8 cellular contexts compared by ENCODE assay signal in the genomic region with DNA sequence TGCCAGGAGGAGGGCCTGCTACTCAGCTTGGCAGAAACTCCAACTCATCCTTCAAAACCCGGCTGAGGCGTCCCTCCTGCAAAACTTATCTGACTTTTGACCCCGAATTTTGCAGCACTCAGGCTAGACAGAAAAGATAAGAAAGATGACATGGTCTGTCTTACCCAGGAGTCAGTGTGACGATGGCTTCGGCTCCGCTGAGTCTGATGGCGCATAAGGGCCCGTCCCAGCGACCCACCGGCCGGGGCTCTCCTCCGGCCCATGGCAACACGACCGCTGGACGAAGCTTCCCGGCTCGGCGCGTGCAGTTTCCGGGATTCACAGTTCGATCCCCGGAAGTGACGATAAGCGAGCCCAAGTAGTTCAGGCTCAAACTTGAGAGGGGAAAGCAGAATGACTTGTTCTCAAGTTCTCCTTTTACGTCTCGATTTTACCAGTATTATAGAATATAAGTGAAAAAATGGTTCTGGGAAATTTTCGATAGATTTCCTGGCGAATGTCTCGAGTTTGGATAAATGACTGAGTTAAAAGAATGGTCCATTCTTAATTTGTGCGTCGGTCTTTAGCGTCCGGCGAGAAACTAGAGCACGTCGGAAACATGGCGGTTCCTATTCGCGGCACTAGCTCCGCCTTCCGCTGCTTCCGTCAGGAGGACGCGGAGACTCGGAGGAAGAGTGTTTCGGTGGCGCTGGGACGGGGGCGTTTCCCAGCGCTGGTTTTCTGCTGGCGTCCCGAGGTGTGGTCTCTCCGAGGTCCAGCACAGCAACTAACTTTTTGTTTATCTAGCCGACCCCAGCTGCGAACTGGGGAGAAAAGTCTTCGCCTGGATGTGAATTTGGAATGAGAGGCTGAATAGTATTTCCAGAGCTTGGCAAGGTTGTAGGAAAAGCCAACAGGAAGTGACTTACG. TPM values are rescaled to one million over a fixed set of nuclear protein-coding genes. Genes with fewer than 3 reads are reported as not detected.
DNase-seq lines count a peak whose midpoint lies in the region; TF ChIP-seq lines count a peak whose summit lies in the region.

Gene LSG1 (minus strand): TSS at position 292 of the 909 bp plus-strand sequence. CDS start 29 bp downstream, at position 263.

- H3K4me1 Mint-ChIP-seq in nephron: peaks cover 10% of the 10 kb centered on the region
- H3K4me1 Mint-ChIP-seq in stimulated activated naive CD8-positive, alpha-beta T cell treated with anti-CD3 and anti-CD28 coated beads, Interleukin-15, Interleukin-2, amounts not matched to agents 100 ng/mL and 50 ng/mL, for 24 hours (ENCODE audit: low read depth): peaks cover 70% of the 10 kb centered on the region

- peaks cover 13% of the 10 kb centered on the region for H3K36me3 Mint-ChIP-seq in nephron (ENCODE audit: low read depth)
- peaks cover 24% of the 10 kb centered on the region for H3K36me3 Mint-ChIP-seq in stimulated activated naive CD8-positive, alpha-beta T cell treated with anti-CD3 and anti-CD28 coated beads, Interleukin-15, Interleukin-2, amounts not matched to agents 100 ng/mL and 50 ng/mL, for 24 hours (ENCODE audit: low read depth)

- H3K9me3 Mint-ChIP-seq in nephron: no peaks in the 10 kb centered on the region
- H3K9me3 Mint-ChIP-seq in stimulated activated naive CD8-positive, alpha-beta T cell treated with anti-CD3 and anti-CD28 coated beads, Interleukin-15, Interleukin-2, amounts not matched to agents 100 ng/mL and 50 ng/mL, for 24 hours: no peaks in the 10 kb centered on the region

- H3K36me3 ChIP-seq in H7 (replicated peaks; ENCODE audit: control insufficient read depth, insufficient read depth, low read length) (peaks cover 3% of the 10 kb centered on the region), MG63 (peaks cover 33% of the 10 kb centered on the region)

- peak within 1 kb of the TSS; percentile 97 for H3K4me3 Mint-ChIP-seq in nephron
- H3K4me3 Mint-ChIP-seq in stimulated activated naive CD8-positive, alpha-beta T cell treated with anti-CD3 and anti-CD28 coated beads, Interleukin-15, Interleukin-2, amounts not matched to agents 100 ng/mL and 50 ng/mL, for 24 hours: peak within 1 kb of the TSS; percentile 99

- H3K27me3 Mint-ChIP-seq in nephron (ENCODE audit: low read depth): peaks cover 20% of the 10 kb centered on the region
- peaks cover 3% of the 10 kb centered on the region for H3K27me3 Mint-ChIP-seq in stimulated activated naive CD8-positive, alpha-beta T cell treated with anti-CD3 and anti-CD28 coated beads, Interleukin-15, Interleukin-2, amounts not matched to agents 100 ng/mL and 50 ng/mL, for 24 hours

- H3K27ac Mint-ChIP-seq in nephron: peak within 1 kb of the TSS; percentile 100
- H3K27ac Mint-ChIP-seq in stimulated activated naive CD8-positive, alpha-beta T cell treated with anti-CD3 and anti-CD28 coated beads, Interleukin-15, Interleukin-2, amounts not matched to agents 100 ng/mL and 50 ng/mL, for 24 hours: peak within 1 kb of the TSS; percentile 96

- TF ChIP-seq CTCF in fibroblast of the aortic adventitia (IDR thresholded peaks at IDR 0.05; ENCODE audit: insufficient read depth, low read length) (no peak), nephron (IDR thresholded peaks at IDR 0.05; ENCODE audit: unreplicated experiment in 3 of 3) (no peak)

- no peaks in the 10 kb centered on the region for H3K9me3 ChIP-seq in MG63

- peaks cover 6% of the 10 kb centered on the region for H3K27me3 ChIP-seq in H7 (ENCODE audit: control insufficient read depth, insufficient read depth, low read length)
- H3K27me3 ChIP-seq in MG63: no peaks in the 10 kb centered on the region

- peak; percentile 96 for DNase-seq in ELF-1 (ENCODE audit: low read depth, low spot score)
- DNase-seq in H7: peak; percentile 91
- DNase-seq in MG63: peak; percentile 93
- peak; percentile 89 for DNase-seq in SHP77 treated with DMSO at 0.1 percent for 48 hours (lab: John Stamatoyannopoulos, UW)
- peak; percentile 96 for DNase-seq in activated effector memory CD4-positive, alpha-beta T cell treated with anti-CD3 and anti-CD28 coated beads, Interleukin-2, amount 50 U/mL, for 16 hours
- DNase-seq in fibroblast of the aortic adventitia (ENCODE audit: low read depth): peak; percentile 98

- H3K4me3 ChIP-seq in H7 (ENCODE audit: insufficient read depth, low read depth, low read length) (peak within 1 kb of the TSS; percentile 89), MG63 (peak within 1 kb of the TSS; percentile 96), fibroblast of the aortic adventitia (ENCODE audit: low read depth, low read length) (peak within 1 kb of the TSS; percentile 93)

RNA-seq across cellular contexts. Expression of gene LSG1, which starts in this region (rescaled TPM):
- total RNA-seq in H7 (2014; rRNA removed; shearing (Covaris generic)): 47.1 and 51.1 TPM in 2 replicates
- 58.4 and 77.5 TPM in 2 replicates for total RNA-seq in MG63 (2014; rRNA removed; shearing (Covaris generic); ENCODE audit: low replicate concordance)
- total RNA-seq in fibroblast of the aortic adventitia (ENCODE audit: low replicate concordance): 30.6 and 41.9 TPM in 2 replicates

Comparison
In these comparisons a context has a peak if more than half of its experiments do, and no peak if none do; other contexts are left out.
1. Peak in every context shown above with its lines: DNase-seq and H3K4me3 ChIP-seq.